Comparison of ENCODE assay signal across 16 cellular contexts in the genomic region with DNA sequence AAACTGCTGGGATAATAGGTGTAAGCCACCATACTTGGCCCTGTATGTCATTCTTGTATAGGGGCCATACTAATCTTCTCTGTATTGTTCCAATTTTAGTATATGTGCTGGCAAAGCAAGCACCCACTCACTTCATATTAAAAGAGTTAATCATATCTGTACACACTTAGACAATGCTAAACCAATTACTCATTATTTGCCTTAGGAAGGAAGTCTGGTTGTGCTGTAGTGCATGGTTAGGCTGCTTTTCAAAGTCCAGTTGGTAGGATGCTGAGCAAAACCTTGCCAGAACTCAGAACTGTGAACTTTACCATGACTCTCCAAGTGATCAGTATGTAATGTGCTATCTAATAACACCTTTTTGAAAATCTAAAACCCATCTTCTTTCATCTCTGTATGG.
DNase-seq lines count a peak whose midpoint lies in the region; TF ChIP-seq lines count a peak whose summit lies in the region.
"Had no signal": no experiment of that assay in that cellular context is flagged by ENCODE, and none has a peak within 500 bp of the region (broad histone marks: within the 10 kb centered on the region; RNA-seq: fewer than 3 reads in every experiment).

No MANE protein-coding gene starts in this region.

- no peak overlapping the region for H3K27ac ChIP-seq in esophagus squamous epithelium
- no peak overlapping the region for H3K27ac ChIP-seq in hepatocyte
- H3K27ac ChIP-seq in thyroid gland, result no peak overlapping the region
- H3K27ac ChIP-seq: parathyroid adenoma had no signal

- DNase-seq in EH (ENCODE audit: low read depth) (peak; percentile 63), M059J (ENCODE audit: low read depth) (peak; percentile 30), dedifferentiated amniotic fluid mesenchymal stem cell (ENCODE audit: extremely low spot score) (peak; percentile 14), kidney tubule cell (ENCODE audit: low spot score) (peak; percentile 50), esophagus squamous epithelium (lab: John Stamatoyannopoulos, UW) (no peak), hepatocyte (ENCODE audit: low spot score) (no peak), thyroid gland (no peak), medulla oblongata (ENCODE audit: extremely low spot score) (no peak)
- DNase-seq: effector CD8-positive, alpha-beta T cell; hypothalamus; kidney; NCI-H1436; NCI-H2227 treated with DMSO at 0.1 percent for 48 hours; RPMI8226; trophoblast cell had no signal

- no peak for TF ChIP-seq CTCF in esophagus squamous epithelium (IDR thresholded peaks at IDR 0.05)
- TF ChIP-seq CTCF in hepatocyte (IDR thresholded peaks at IDR 0.05; ENCODE audit: poor library complexity), result no peak
- TF ChIP-seq CTCF in thyroid gland (IDR thresholded peaks at IDR 0.05), result no peak

- intact Hi-C loops in esophagus squamous epithelium (cut with DNase I) (no loop called here), thyroid gland (cut with DNase I) (no loop called here)

- H3K9me2 ChIP-seq in hepatocyte (replicated peaks; ENCODE audit: insufficient read depth), result no peaks in the 10 kb centered on the region

- H3K4me2 ChIP-seq in hepatocyte, result no peak overlapping the region

- no peaks in the 10 kb centered on the region for H3K27me3 ChIP-seq in esophagus squamous epithelium
- H3K27me3 ChIP-seq in hepatocyte, result no peaks in the 10 kb centered on the region
- H3K27me3 ChIP-seq in thyroid gland, result no peaks in the 10 kb centered on the region

- H3K9me3 ChIP-seq in esophagus squamous epithelium (no peaks in the 10 kb centered on the region), hepatocyte (ENCODE audit: low read depth) (no peaks in the 10 kb centered on the region), thyroid gland (no peaks in the 10 kb centered on the region)

- H3K4me3 ChIP-seq in esophagus squamous epithelium (no peak overlapping the region), hepatocyte (no peak overlapping the region), thyroid gland (replicated peaks in 1 of 3) (no peak overlapping the region)

- H4K20me1 ChIP-seq in hepatocyte (ENCODE audit: insufficient read depth, poor library complexity, severe bottlenecking), result no peaks in the 10 kb centered on the region

- TF ChIP-seq POLR2A in esophagus squamous epithelium (IDR thresholded peaks at IDR 0.05) (no peak), thyroid gland (IDR thresholded peaks at IDR 0.05) (no peak)

- H3K36me3 ChIP-seq in esophagus squamous epithelium (no peaks in the 10 kb centered on the region), hepatocyte (replicated peaks; ENCODE audit: insufficient read depth, low read depth) (no peaks in the 10 kb centered on the region), thyroid gland (no peaks in the 10 kb centered on the region)

- no peaks in the 10 kb centered on the region for H3K79me2 ChIP-seq in hepatocyte
- H3K79me2 ChIP-seq: parathyroid adenoma had no signal

- no peaks in the 10 kb centered on the region for H3K4me1 ChIP-seq in esophagus squamous epithelium
- no peaks in the 10 kb centered on the region for H3K4me1 ChIP-seq in hepatocyte (ENCODE audit: insufficient read depth)
- H3K4me1 ChIP-seq in thyroid gland, result no peaks in the 10 kb centered on the region
- H3K4me1 ChIP-seq: parathyroid adenoma had no signal

- H2AFZ ChIP-seq in hepatocyte, result no peak overlapping the region
- H2AFZ ChIP-seq: parathyroid adenoma had no signal

Comparison
In these comparisons a context has a peak if more than half of its experiments do, and no peak if none do; other contexts are left out.
1. DNase-seq: peak in EH (single experiment), M059J (single experiment), dedifferentiated amniotic fluid mesenchymal stem cell (single experiment) and kidney tubule cell (single experiment); none in esophagus squamous epithelium (single experiment), hepatocyte (single experiment), thyroid gland (0 of 2) and medulla oblongata (single experiment).